ENCODE assay signal across 15 cellular contexts in the genomic region with DNA sequence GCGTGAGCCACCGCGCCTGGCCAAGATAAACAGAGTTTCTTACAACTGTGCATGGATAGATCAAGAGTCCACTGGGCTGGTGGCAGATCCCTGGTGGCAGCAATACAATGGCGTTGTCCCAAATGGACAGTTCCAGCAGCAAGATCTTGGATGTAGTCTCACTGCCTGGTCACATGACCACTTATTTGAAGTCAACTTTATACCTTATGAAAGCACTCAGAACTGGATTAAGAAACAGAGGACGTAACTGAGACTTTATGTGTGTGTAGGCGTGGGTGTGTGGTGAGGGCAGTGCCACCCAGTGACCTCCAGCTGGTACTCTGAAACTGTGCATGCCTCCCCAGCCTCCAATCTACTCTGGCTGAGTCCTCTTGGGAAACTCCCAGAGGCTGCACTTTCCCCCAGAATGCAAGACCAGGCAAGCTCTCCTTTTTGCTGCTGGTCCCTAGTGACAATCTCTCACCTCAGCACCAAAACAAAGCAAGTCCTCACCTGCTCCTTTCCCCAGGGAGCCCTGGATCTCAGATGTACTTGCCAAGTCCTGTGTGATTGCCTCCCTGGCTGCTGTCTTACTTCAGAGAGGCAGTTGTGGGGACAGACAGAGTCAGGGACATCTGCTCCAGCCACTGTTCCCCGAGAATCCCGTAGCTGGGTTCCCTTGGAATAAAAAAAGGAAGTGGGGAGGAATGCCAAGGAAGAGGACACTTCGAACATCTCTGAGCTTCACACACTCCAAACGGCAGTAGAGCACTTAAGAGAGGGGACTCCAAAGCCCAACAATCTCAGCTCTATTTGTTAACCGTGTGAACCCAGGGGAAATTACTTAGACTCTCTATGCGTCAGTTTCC. TPM values are rescaled to one million over a fixed set of nuclear protein-coding genes. Genes with fewer than 3 reads are reported as not detected.
DNase-seq lines count a peak whose midpoint lies in the region; ATAC-seq and TF ChIP-seq lines count a peak whose summit lies in the region.
"Had no signal": no experiment of that assay in that cellular context is flagged by ENCODE, and none has a peak within 500 bp of the region (broad histone marks: within the 10 kb centered on the region; RNA-seq: fewer than 3 reads in every experiment).

No MANE protein-coding gene starts in this region.

- H3K9ac ChIP-seq in Loucy (ENCODE audit: low read depth, low read length, poor library complexity, severe bottlenecking) (no peak overlapping the region), liver (ENCODE audit: low read depth in 1 of 2, low read length in 2 of 2) (no peak overlapping the region), smooth muscle cell (ENCODE audit: low read depth) (no peak overlapping the region)
- H3K9ac ChIP-seq: BLaER1 had no signal

- no TSS peak for BruUV-seq in OCI-LY7 (replicated peaks; lab: Mats Ljungman, UMichigan)

- H3K36me3 ChIP-seq in Loucy (ENCODE audit: insufficient read depth, low read length), result no peaks in the 10 kb centered on the region
- H3K36me3 ChIP-seq in OCI-LY7 (ENCODE audit: insufficient read depth, low read length), result no peaks in the 10 kb centered on the region
- no peaks in the 10 kb centered on the region for H3K36me3 ChIP-seq in liver (ENCODE audit: control insufficient read depth in 4 of 4, insufficient read depth in 3 of 4, low read depth in 1 of 4, low read length in 3 of 4)
- H3K36me3 ChIP-seq in smooth muscle cell (ENCODE audit: low read depth), result no peaks in the 10 kb centered on the region
- H3K36me3 ChIP-seq: BLaER1, gastroesophageal sphincter, right atrium auricular region had no signal

- no peak overlapping the region for H3K4me2 ChIP-seq in Loucy (ENCODE audit: low read depth, low read length, poor library complexity, severe bottlenecking)
- H3K4me2 ChIP-seq in OCI-LY7 (ENCODE audit: low read length), result no peak overlapping the region
- H3K4me2 ChIP-seq in smooth muscle cell, result no peak overlapping the region

- H3K27ac ChIP-seq in OCI-LY7 (ENCODE audit: low read depth, low read length, poor library complexity, severe bottlenecking) (no peak overlapping the region), liver (ENCODE audit: low read depth in 1 of 2, low read length in 2 of 2) (peak overlapping the region; percentile 16 to 18), smooth muscle cell (ENCODE audit: low read depth) (no peak overlapping the region)
- H3K27ac ChIP-seq: BLaER1, gastroesophageal sphincter, right atrium auricular region had no signal

- peak; percentile 33 for DNase-seq in COLO668 (lab: John Stamatoyannopoulos, UW; ENCODE audit: unreplicated experiment)
- DNase-seq in OCI-LY7 (ENCODE audit: low spot score), result peak; percentile 21
- no peak for DNase-seq in smooth muscle cell (lab: John Stamatoyannopoulos, UW; ENCODE audit: unreplicated experiment)
- DNase-seq in activated CD8-positive, alpha-beta memory T cell treated with anti-CD3 and anti-CD28 coated beads for 24 hours, result no peak
- DNase-seq in iPS-NIHi11 (ENCODE audit: low spot score), result no peak
- DNase-seq: activated CD4-positive, CD25-positive, alpha-beta regulatory T cell; activated naive CD4-positive, alpha-beta T cell treated with anti-CD3 and anti-CD28 coated beads, Interleukin-2, amount 50 U/mL, for 16 hours; mesenchymal stem cell had no signal

- H3K27me3 ChIP-seq in Loucy (ENCODE audit: insufficient read depth, low read length, poor library complexity, severe bottlenecking) (no peaks in the 10 kb centered on the region), liver (ENCODE audit: control insufficient read depth in 4 of 4, insufficient read depth in 4 of 4, low read length in 3 of 4) (no peaks in the 10 kb centered on the region), smooth muscle cell (ENCODE audit: low read depth) (no peaks in the 10 kb centered on the region)
- H3K27me3 ChIP-seq: BLaER1, right atrium auricular region had no signal

- POLR2A ChIA-PET in OCI-LY7 (lab: Charles Lee), result interaction anchor here (0.6 to 2.3 kb wide), 2 partner anchors 8 to 38 kb away, joined by 3 to 9 read pairs; no protein-coding TSS in a partner anchor

- no peak for TF ChIP-seq CTCF in Loucy (conservative IDR thresholded peaks at IDR 0.05; ENCODE audit: low read length)
- no peak for TF ChIP-seq CTCF in OCI-LY7 (conservative IDR thresholded peaks at IDR 0.05; ENCODE audit: low read length)
- no peak for TF ChIP-seq CTCF in liver (IDR thresholded peaks at IDR 0.05; ENCODE audit: low read depth, low read length, missing input control)
- TF ChIP-seq CTCF in smooth muscle cell (IDR thresholded peaks at IDR 0.05; ENCODE audit: borderline replicate concordance, insufficient read depth, poor library complexity, severe bottlenecking), result no peak

- CTCF ChIA-PET in OCI-LY7 (lab: Charles Lee; ENCODE audit: unreplicated experiment), result no interaction called here

- H2AFZ ChIP-seq in Loucy (ENCODE audit: low read length), result peak overlapping the region; percentile 59; the same call in 1 of the 2 replicates
- H2AFZ ChIP-seq in OCI-LY7 (ENCODE audit: low read length), result no peak overlapping the region; the same call in 1 of the 2 replicates
- no peak overlapping the region for H2AFZ ChIP-seq in smooth muscle cell (ENCODE audit: low read depth)

- intact Hi-C loops in OCI-LY7 (cut with micrococcal nuclease; ENCODE audit: unreplicated experiment), result no loop called here

- TF ChIP-seq RAD21 in liver (IDR thresholded peaks at IDR 0.05), result no peak

- H3K4me3 ChIP-seq in Loucy (ENCODE audit: low read length, poor library complexity, severe bottlenecking), result no peak overlapping the region
- no peak overlapping the region for H3K4me3 ChIP-seq in OCI-LY7 (ENCODE audit: low read depth, low read length, poor library complexity, severe bottlenecking)
- no peak overlapping the region for H3K4me3 ChIP-seq in liver (ENCODE audit: low read depth in 1 of 3, low read length in 3 of 3)
- no peak overlapping the region for H3K4me3 ChIP-seq in smooth muscle cell
- H3K4me3 ChIP-seq: BLaER1, gastroesophageal sphincter, right atrium auricular region had no signal

- no peak for ATAC-seq in GM21390 (IDR thresholded peaks at IDR 0.05; ENCODE audit: unreplicated experiment)

- H3K4me1 ChIP-seq in Loucy (ENCODE audit: insufficient read depth, low read length, poor library complexity, severe bottlenecking), result no peaks in the 10 kb centered on the region
- no peaks in the 10 kb centered on the region for H3K4me1 ChIP-seq in OCI-LY7 (ENCODE audit: insufficient read depth, low read length, poor library complexity, severe bottlenecking)
- H3K4me1 ChIP-seq in liver (ENCODE audit: control insufficient read depth in 4 of 4, insufficient read depth in 4 of 4, low read length in 3 of 4), result peaks cover 7 to 13% (median 8%) of the 10 kb centered on the region in 4 donors
- no peaks in the 10 kb centered on the region for H3K4me1 ChIP-seq in smooth muscle cell (ENCODE audit: low read depth)

- H4K20me1 ChIP-seq in Loucy (ENCODE audit: insufficient read depth, low read length, poor library complexity, severe bottlenecking) (no peaks in the 10 kb centered on the region), OCI-LY7 (ENCODE audit: insufficient read depth, low read length) (no peaks in the 10 kb centered on the region), smooth muscle cell (ENCODE audit: low read depth) (no peaks in the 10 kb centered on the region)
- H4K20me1 ChIP-seq: BLaER1 had no signal

- no peaks in the 10 kb centered on the region for H3K79me2 ChIP-seq in Loucy (ENCODE audit: insufficient read depth, low read length)
- no peaks in the 10 kb centered on the region for H3K79me2 ChIP-seq in OCI-LY7 (ENCODE audit: insufficient read depth, low read depth, low read length)
- H3K79me2 ChIP-seq in smooth muscle cell (ENCODE audit: low read depth), result no peaks in the 10 kb centered on the region

- H3K9me2 ChIP-seq in Loucy (replicated peaks; ENCODE audit: low read depth, low read length) (no peaks in the 10 kb centered on the region), OCI-LY7 (ENCODE audit: insufficient read depth, low read length) (no peaks in the 10 kb centered on the region)

- H3F3A ChIP-seq in Loucy (ENCODE audit: low read depth) (no peaks in the 10 kb centered on the region), smooth muscle cell (ENCODE audit: low read depth) (peaks cover 5% of the 10 kb centered on the region)

- WGBS in liver, result 47% methylated on average over 12 of the region's 12 CpGs
- WGBS in smooth muscle cell (ENCODE audit: low lambda C conversion rate), result 88% methylated on average over 12 of the region's 12 CpGs

- H3K9me3 ChIP-seq in Loucy (ENCODE audit: insufficient read depth, low read depth, low read length) (no peaks in the 10 kb centered on the region), OCI-LY7 (ENCODE audit: low read length) (no peaks in the 10 kb centered on the region), liver (ENCODE audit: control insufficient read depth in 4 of 4, low read length in 3 of 4) (no peaks in the 10 kb centered on the region), smooth muscle cell (replicated peaks; ENCODE audit: low read depth) (no peaks in the 10 kb centered on the region)
- H3K9me3 ChIP-seq: BLaER1, gastroesophageal sphincter, right atrium auricular region had no signal

TF ChIP-seq in liver, 16 proteins besides CTCF, POLR2A, EP300 and RAD21 (continues in another document):
- peak; percentile 83 to 94 for TF ChIP-seq EGR1 (IDR thresholded peaks at IDR 0.05; ENCODE audit: low read depth in 2 of 2)
- peak; percentile 47 for TF ChIP-seq MAX (IDR thresholded peaks at IDR 0.05)
- peak; percentile 80 to 91 for TF ChIP-seq RXRA (IDR thresholded peaks at IDR 0.05)

RNA-seq across cellular contexts. Expression of gene ST6GALNAC2, which starts 11.7 kb away (rescaled TPM):
- total RNA-seq in OCI-LY7 (2014; rRNA removed; shearing (Covaris generic)), result not detected in 2 replicates
- total RNA-seq in OCI-LY7 (2022), result not detected in 2 replicates
- total RNA-seq in liver, result 1 to 10 TPM; 1.3 to 2.6 TPM
- polyA plus RNA-seq in liver, result under 1 TPM; 0.52 to 0.90 TPM
- 6.9 and 9.9 TPM in 2 replicates for total RNA-seq in smooth muscle cell
- 1.2 and 13.2 TPM in 2 replicates for polyA plus RNA-seq in smooth muscle cell

RNA-seq across cellular contexts. Expression of gene ST6GALNAC1, which starts 46.2 kb away (rescaled TPM):
- not detected in 2 replicates for total RNA-seq in OCI-LY7 (2014; rRNA removed; shearing (Covaris generic))
- total RNA-seq in OCI-LY7 (2022) (not detected in 2 replicates), liver (1 to 10 TPM in 1 of 2 donors, not detected in 1; 2.1 TPM), smooth muscle cell (not detected in 2 replicates)
- polyA plus RNA-seq in liver (under 1 TPM; 0.16 to 0.21 TPM), smooth muscle cell (not detected in 2 replicates)
- total RNA-seq: RPMI7951 had no signal

RNA-seq across cellular contexts. Expression of gene PRCD, which starts 57.5 kb away (rescaled TPM):
- total RNA-seq in OCI-LY7 (2014; rRNA removed; shearing (Covaris generic)), result 5.7 and 6.3 TPM in 2 replicates
- total RNA-seq in OCI-LY7 (2022) (11.7 and 15.9 TPM in 2 replicates), liver (1 to 10 TPM in 1 of 2 donors, under 1 TPM in 1; 0.75 to 1.0 TPM), smooth muscle cell (0.31 and 1.4 TPM in 2 replicates)
- polyA plus RNA-seq in liver (under 1 TPM in 1 of 2 donors, not detected in 1; 0.63 TPM), smooth muscle cell (5.0 and 5.8 TPM in 2 replicates)

RNA-seq across cellular contexts. Expression of gene CYGB, which starts 59.9 kb away (rescaled TPM):
- 0.33 and 0.57 TPM in 2 replicates for total RNA-seq in OCI-LY7 (2014; rRNA removed; shearing (Covaris generic))
- total RNA-seq in OCI-LY7 (2022), result 0.22 and 0.44 TPM in 2 replicates
- 1 to 10 TPM; 1.6 to 7.8 TPM for total RNA-seq in liver
- polyA plus RNA-seq in liver, result 1 to 10 TPM in 1 of 2 donors, under 1 TPM in 1; 0.83 to 1.2 TPM
- 4.9 and 13.9 TPM in 2 replicates for total RNA-seq in smooth muscle cell
- 20.5 and 22.2 TPM in 2 replicates for polyA plus RNA-seq in smooth muscle cell

Comparison
In these comparisons a context has a peak if more than half of its experiments do, and no peak if none do; other contexts are left out.
1. DNase-seq: peak in COLO668 (single experiment) and OCI-LY7 (single experiment); none in smooth muscle cell (single experiment), activated CD8-positive, alpha-beta memory T cell treated with anti-CD3 and anti-CD28 coated beads for 24 hours (single experiment) and iPS-NIHi11 (single experiment).
2. H3K27ac ChIP-seq: peak in liver (2 of 2); none in OCI-LY7 (single experiment) and smooth muscle cell (single experiment).